ENCODE assay signal across 8 cellular contexts in the genomic region with DNA sequence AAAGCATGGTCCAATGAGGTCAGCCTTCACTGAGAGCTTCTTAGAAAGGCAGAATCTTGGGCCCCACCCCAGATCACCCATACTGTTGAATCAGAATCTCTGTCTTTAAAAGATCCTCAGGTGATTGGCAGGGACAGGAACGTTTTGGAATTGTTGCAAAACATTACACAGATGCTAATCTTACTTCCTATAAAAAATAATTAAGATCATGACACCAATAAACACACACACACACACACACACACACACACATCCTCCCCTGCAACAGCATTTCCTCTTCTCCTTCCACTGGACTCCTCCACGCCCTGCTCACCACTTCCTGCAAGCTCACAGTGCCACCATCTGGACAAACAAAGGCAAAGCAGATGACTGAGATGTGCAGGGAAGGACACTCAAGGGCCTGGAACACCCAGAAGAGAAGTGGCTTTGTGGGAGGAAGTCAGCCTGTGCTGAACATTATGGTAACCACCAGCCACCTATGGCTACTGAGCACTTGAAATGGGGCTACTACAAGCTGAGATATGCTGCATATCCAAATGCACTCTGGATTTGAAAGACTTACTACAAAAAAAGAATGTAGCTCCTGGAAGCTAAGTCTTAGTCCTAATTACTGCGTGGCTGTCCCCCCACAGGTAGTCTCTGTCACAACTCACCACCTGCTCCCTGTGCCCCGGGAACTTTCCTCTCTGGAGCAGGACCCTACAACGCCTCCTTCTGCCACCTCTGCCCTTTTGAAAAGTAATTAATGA.
DNase-seq lines count a peak whose midpoint lies in the region; ATAC-seq and TF ChIP-seq lines count a peak whose summit lies in the region.

No MANE protein-coding gene starts in this region.

- H3K36me3 ChIP-seq in breast epithelium = no peaks in the 10 kb centered on the region

- intact Hi-C loops in breast epithelium (cut with DNase I; ENCODE audit: low total_unique reads) = no loop called here

- no peak for TF ChIP-seq POLR2A in breast epithelium (IDR thresholded peaks at IDR 0.05)

- TF ChIP-seq CTCF in AG10803 (conservative IDR thresholded peaks at IDR 0.05; ENCODE audit: low read length) (peak; percentile 95), VCaP (conservative IDR thresholded peaks at IDR 0.05) (peak; percentile 95), breast epithelium (IDR thresholded peaks at IDR 0.05) (peak in 2 of 3 donors; percentile 87 to 91)

- no peaks in the 10 kb centered on the region for H3K4me1 ChIP-seq in breast epithelium

- peak overlapping the region; percentile 69 for H3K27ac ChIP-seq in VCaP
- H3K27ac ChIP-seq in breast epithelium = no peak overlapping the region

- H3K9me3 ChIP-seq in breast epithelium = no peaks in the 10 kb centered on the region

- H3K4me3 ChIP-seq in AG10803 (ENCODE audit: low read length) = no peak overlapping the region
- H3K4me3 ChIP-seq in breast epithelium = no peak overlapping the region

- peak; percentile 83 for ATAC-seq in GM18907 (IDR thresholded peaks at IDR 0.05; ENCODE audit: unreplicated experiment)
- ATAC-seq in HG03139 (IDR thresholded peaks at IDR 0.05; ENCODE audit: unreplicated experiment) = peak; percentile 80

- DNase-seq in AG10803 (ENCODE audit: low read depth) = peak; percentile 93
- DNase-seq in NCI-H2171 treated with DMSO at 0.1 percent for 48 hours (lab: John Stamatoyannopoulos, UW) = peak; percentile 97
- peak in 1 of 2 donors; percentile 70 for DNase-seq in breast epithelium (ENCODE audit: low spot score in 2 of 2)
- peak; percentile 91 for DNase-seq in islet precursor cell
- peak; percentile 66 to 72 for DNase-seq in stimulated activated CD4-positive, alpha-beta T cell treated with anti-CD3 and anti-CD28 coated beads, Interleukin-2, amount 100 ng/mL, for 24 hours

- no peaks in the 10 kb centered on the region for H3K27me3 ChIP-seq in breast epithelium
